12 cellular contexts compared by ENCODE assay signal in genomic region chr10:24331457-24331856, GRCh38.
A peak's percentile ranks its signal among the peaks of the same experiment; 100 is the strongest.
DNase-seq lines count a peak whose midpoint lies in the region; ATAC-seq, FAIRE-seq and TF ChIP-seq lines count a peak whose summit lies in the region.
"Had no signal": no experiment of that assay in that cellular context is flagged by ENCODE, and none has a peak within 500 bp of the region (broad histone marks: within the 10 kb centered on the region; RNA-seq: fewer than 3 reads in every experiment).

No MANE protein-coding gene starts in this region.

- H3K9me2 ChIP-seq in GM23248 (ENCODE audit: insufficient read depth), result no peaks in the 10 kb centered on the region

- H3K27ac ChIP-seq in upper lobe of left lung (peak overlapping the region in 3 of 4 donors; percentile 53 to 60 (median 55)), GM23248 (no peak overlapping the region)
- no peak overlapping the region for H3K27ac ChIP-seq in effector memory CD4-positive, alpha-beta T cell (ENCODE audit: insufficient read depth, low read length, poor library complexity, severe bottlenecking)
- H3K27ac ChIP-seq: KMS-11 had no signal

- H4K20me1 ChIP-seq in GM23248 (ENCODE audit: insufficient read depth), result no peaks in the 10 kb centered on the region

- H3K9ac ChIP-seq in GM23248, result no peak overlapping the region
- H3K9ac ChIP-seq: KMS-11 had no signal

- WGBS in upper lobe of left lung, 2 donors, result 28 to 31% methylated on average over 5 of the region's 5 CpGs
- 66 to 73% methylated on average over 5 of the region's 5 CpGs for WGBS in GM23248 (ENCODE audit: low coverage in 1 of 2, low lambda C conversion rate in 2 of 2, missing lambda C conversion rate in 2 of 2), 2 experiments

- no peak for TF ChIP-seq EP300 in upper lobe of left lung (IDR thresholded peaks at IDR 0.05)

- H3K4me1 ChIP-seq in upper lobe of left lung (peaks cover 0 to 15% (median 8%) of the 10 kb centered on the region in 4 donors), GM23248 (ENCODE audit: insufficient read depth) (peaks cover 13% of the 10 kb centered on the region)
- H3K4me1 ChIP-seq in effector memory CD4-positive, alpha-beta T cell (ENCODE audit: control insufficient read depth, insufficient read depth, low read length, poor library complexity, severe bottlenecking), result no peaks in the 10 kb centered on the region

- no peaks in the 10 kb centered on the region for H3K27me3 ChIP-seq in bronchial epithelial cell (ENCODE audit: control insufficient read depth, insufficient read depth, low read length)
- no peaks in the 10 kb centered on the region for H3K27me3 ChIP-seq in upper lobe of left lung
- H3K27me3 ChIP-seq in GM23248 (replicated peaks; ENCODE audit: insufficient read depth), result no peaks in the 10 kb centered on the region
- H3K27me3 ChIP-seq in effector memory CD4-positive, alpha-beta T cell (replicated peaks; ENCODE audit: control insufficient read depth, insufficient read depth, low read length, poor library complexity, severe bottlenecking), result no peaks in the 10 kb centered on the region

- in situ Hi-C loops in GM23248 (cut with MboI), result no loop called here

- no peak overlapping the region for H3K4me2 ChIP-seq in GM23248 (ENCODE audit: unreplicated experiment)
- H3K4me2 ChIP-seq: KMS-11 had no signal

- H3K36me3 ChIP-seq in bronchial epithelial cell (ENCODE audit: control insufficient read depth, insufficient read depth, low read length), result peaks cover 3% of the 10 kb centered on the region
- H3K36me3 ChIP-seq in upper lobe of left lung, result no peaks in the 10 kb centered on the region
- H3K36me3 ChIP-seq in GM23248 (ENCODE audit: low read depth), result no peaks in the 10 kb centered on the region
- no peaks in the 10 kb centered on the region for H3K36me3 ChIP-seq in effector memory CD4-positive, alpha-beta T cell (ENCODE audit: control insufficient read depth, insufficient read depth, low read length)

- no peak overlapping the region for H2AFZ ChIP-seq in GM23248

- no peak for FAIRE-seq in bronchial epithelial cell (lab: Jason Lieb, UNC)

- DNase-seq in NCI-H1048 (lab: John Stamatoyannopoulos, UW), result peak; percentile 17
- peak; percentile 79 for DNase-seq in bronchial epithelial cell (ENCODE audit: low read depth)
- peak; percentile 41 for DNase-seq in kidney glomerular epithelial cell (lab: John Stamatoyannopoulos, UW)
- peak in 1 of 2 donors; percentile 52 for DNase-seq in upper lobe of left lung
- no peak for DNase-seq in GM23248
- no peak for DNase-seq in effector memory CD4-positive, alpha-beta T cell
- DNase-seq: activated CD8-positive, alpha-beta T cell treated with anti-CD3 and anti-CD28 coated beads for 36 hours; foreskin fibroblast; NCI-H446; stimulated activated CD8-positive, alpha-beta memory T cell treated with anti-CD3 and anti-CD28 coated beads, Interleukin-4, amount 100 ng/mL, for 48 hours had no signal

- ATAC-seq in upper lobe of left lung (ENCODE audit: low FRiP score in 2 of 2) (peak in 1 of 2 donors; percentile 6), GM18502 (IDR thresholded peaks at IDR 0.05; ENCODE audit: poor library complexity, unreplicated experiment) (no peak)
- ATAC-seq: activated CD8-positive, alpha-beta T cell treated with anti-CD3 and anti-CD28 coated beads for 36 hours had no signal

- H3K9me3 ChIP-seq in upper lobe of left lung, result peaks cover 0 to 9% (median 4%) of the 10 kb centered on the region in 4 donors
- H3K9me3 ChIP-seq in GM23248 (ENCODE audit: low read depth), result no peaks in the 10 kb centered on the region
- H3K9me3 ChIP-seq in effector memory CD4-positive, alpha-beta T cell (ENCODE audit: control insufficient read depth, low read length), result peaks cover 5% of the 10 kb centered on the region

- H3K4me3 ChIP-seq in bronchial epithelial cell (ENCODE audit: low read depth, low read length) (no peak overlapping the region), upper lobe of left lung (no peak overlapping the region), GM23248 (no peak overlapping the region)
- H3K4me3 ChIP-seq in effector memory CD4-positive, alpha-beta T cell (ENCODE audit: insufficient read depth, low read depth, low read length, poor library complexity, severe bottlenecking), result no peak overlapping the region

- H3K79me2 ChIP-seq in GM23248 (ENCODE audit: insufficient read depth), result no peaks in the 10 kb centered on the region

- TF ChIP-seq POLR2A in upper lobe of left lung (IDR thresholded peaks at IDR 0.05), result no peak

- TF ChIP-seq CTCF in bronchial epithelial cell (IDR thresholded peaks at IDR 0.05; ENCODE audit: insufficient read depth, low read length, severe bottlenecking), result no peak
- TF ChIP-seq CTCF in upper lobe of left lung (IDR thresholded peaks at IDR 0.05), result no peak

- peaks cover 21% of the 10 kb centered on the region for H3F3A ChIP-seq in GM23248 (ENCODE audit: insufficient read depth)

Comparison
In these comparisons a context has a peak if more than half of its experiments do, and no peak if none do; other contexts are left out.
1. DNase-seq: peak in NCI-H1048 (single experiment), bronchial epithelial cell (single experiment) and kidney glomerular epithelial cell (single experiment); none in GM23248 (single experiment) and effector memory CD4-positive, alpha-beta T cell (0 of 3).
2. H3K27ac ChIP-seq: peak in upper lobe of left lung (3 of 4); none in GM23248 (single experiment) and effector memory CD4-positive, alpha-beta T cell (single experiment).